ENCODE assay signal across 8 cellular contexts in the genomic region with DNA sequence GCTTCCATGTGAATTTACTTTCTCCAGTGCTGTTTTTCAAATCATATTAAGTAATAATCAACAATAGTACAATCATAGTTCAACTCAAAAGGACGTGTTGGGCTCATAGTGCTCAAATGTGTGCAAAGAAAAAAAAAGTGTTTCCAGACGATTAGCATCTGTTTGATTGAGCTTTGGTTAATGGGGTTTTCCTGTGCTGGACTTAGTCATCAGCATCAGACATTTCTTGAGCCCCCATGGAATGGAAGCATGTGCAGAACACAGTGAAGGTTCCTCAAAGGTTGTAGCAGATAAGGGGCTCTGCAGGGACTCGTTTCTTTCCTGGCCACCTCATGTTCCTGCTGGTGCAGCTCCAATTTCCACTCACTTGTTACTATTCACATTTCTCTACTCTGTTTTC.
"Had no signal": no experiment of that assay in that cellular context is flagged by ENCODE, and none has a peak within 500 bp of the region (broad histone marks: within the 10 kb centered on the region; RNA-seq: fewer than 3 reads in every experiment).

No MANE protein-coding gene starts in this region.

- ATAC-seq: GM12878 had no signal

- DNase-seq: GDM1, GF-D8 had no signal

- H3K4me3 ChIP-seq: GM12878 had no signal

- FAIRE-seq: G401.6, GM12878, GM12891, GM12892, GM18507, GM19239 had no signal
